ENCODE assay signal across 8 cellular contexts in genomic region chr19:58450836-58451357, GRCh38. TPM values are rescaled to one million over a fixed set of nuclear protein-coding genes. Genes with fewer than 3 reads are reported as not detected.
DNase-seq lines count a peak whose midpoint lies in the region; ATAC-seq lines count a peak whose summit lies in the region.

No MANE protein-coding gene starts in this region.

- peak overlapping the region; percentile 92 for H3K4me3 ChIP-seq in MG63

- no peaks in the 10 kb centered on the region for H3K27me3 ChIP-seq in MG63

- peak overlapping the region; percentile 90 for H3K4me3 Mint-ChIP-seq in activated CD4-positive, alpha-beta T cell treated with anti-CD3 and anti-CD28 coated beads, Interleukin-2, amount 10 ng/mL, durations not matched to agents 24 days and 14 days
- peak overlapping the region; percentile 85 for H3K4me3 Mint-ChIP-seq in dendritic cell treated with granulocyte-macrophage colony-stimulating factor and Interleukin-4, amounts not matched to agents 40 ng/mL and 50 ng/mL, for 4 days
- H3K4me3 Mint-ChIP-seq in naive thymus-derived CD8-positive, alpha-beta T cell = peak overlapping the region; percentile 79 to 93 (median 90)

- intact Hi-C loops in activated CD4-positive, alpha-beta T cell treated with anti-CD3 and anti-CD28 coated beads, Interleukin-2, amount 10 ng/mL, durations not matched to agents 24 days and 14 days (cut with micrococcal nuclease) = loop anchor here (1.0 to 2.0 kb wide), 4 partner anchors 11 to 42 kb away; partner anchors contain the start of genes ZNF132, ZNF324, ZNF446 and ZNF584
- intact Hi-C loops in dendritic cell treated with granulocyte-macrophage colony-stimulating factor and Interleukin-4, amounts not matched to agents 40 ng/mL and 50 ng/mL, for 4 days (cut with micrococcal nuclease) = loop anchor here (1.0 to 2.0 kb wide), 3 partner anchors 11 to 48 kb away; partner anchors contain the start of genes ZNF132 and ZNF324

- peaks cover 21% of the 10 kb centered on the region for H3K4me1 Mint-ChIP-seq in activated CD4-positive, alpha-beta T cell treated with anti-CD3 and anti-CD28 coated beads, Interleukin-2, amount 10 ng/mL, durations not matched to agents 24 days and 14 days
- H3K4me1 Mint-ChIP-seq in dendritic cell treated with granulocyte-macrophage colony-stimulating factor and Interleukin-4, amounts not matched to agents 40 ng/mL and 50 ng/mL, for 4 days (ENCODE audit: low read depth) = peaks cover 28% of the 10 kb centered on the region
- H3K4me1 Mint-ChIP-seq in naive thymus-derived CD8-positive, alpha-beta T cell = peaks cover 17 to 29% (median 21%) of the 10 kb centered on the region in 4 donors

- ATAC-seq in naive thymus-derived CD8-positive, alpha-beta T cell = peak; percentile 25 to 39

- peaks cover 19% of the 10 kb centered on the region for H3K9me3 Mint-ChIP-seq in activated CD4-positive, alpha-beta T cell treated with anti-CD3 and anti-CD28 coated beads, Interleukin-2, amount 10 ng/mL, durations not matched to agents 24 days and 14 days
- peaks cover 23% of the 10 kb centered on the region for H3K9me3 Mint-ChIP-seq in dendritic cell treated with granulocyte-macrophage colony-stimulating factor and Interleukin-4, amounts not matched to agents 40 ng/mL and 50 ng/mL, for 4 days
- H3K9me3 Mint-ChIP-seq in naive thymus-derived CD8-positive, alpha-beta T cell = peaks cover 0 to 10% (median 5%) of the 10 kb centered on the region in 9 donors

- DNase-seq in activated CD4-positive, alpha-beta T cell treated with anti-CD3 and anti-CD28 coated beads, Interleukin-2, amount 10 ng/mL, durations not matched to agents 24 days and 14 days = no peak
- DNase-seq in activated CD4-positive, alpha-beta T cell treated with anti-CD3 and anti-CD28 coated beads, Interleukin-2, amount 50 U/mL, for 1 hour = no peak
- DNase-seq in MG63 (no peak), AG08396 (ENCODE audit: low spot score) (no peak), NOMO-1 treated with dmso at 0.1 percent for 144 hours (lab: John Stamatoyannopoulos, UW; ENCODE audit: unreplicated experiment) (no peak)
- no peak for DNase-seq in naive thymus-derived CD8-positive, alpha-beta T cell
- no peak for DNase-seq in activated CD8-positive, alpha-beta memory T cell treated with anti-CD3 and anti-CD28 coated beads, Interleukin-2, amount 50 U/mL, for 4 hours

- peaks cover 6% of the 10 kb centered on the region for H3K27me3 Mint-ChIP-seq in activated CD4-positive, alpha-beta T cell treated with anti-CD3 and anti-CD28 coated beads, Interleukin-2, amount 10 ng/mL, durations not matched to agents 24 days and 14 days
- H3K27me3 Mint-ChIP-seq in dendritic cell treated with granulocyte-macrophage colony-stimulating factor and Interleukin-4, amounts not matched to agents 40 ng/mL and 50 ng/mL, for 4 days = peaks cover 22% of the 10 kb centered on the region
- peaks cover 7 to 24% (median 13%) of the 10 kb centered on the region in 5 donors for H3K27me3 Mint-ChIP-seq in naive thymus-derived CD8-positive, alpha-beta T cell

- H3K27ac Mint-ChIP-seq in activated CD4-positive, alpha-beta T cell treated with anti-CD3 and anti-CD28 coated beads, Interleukin-2, amount 10 ng/mL, durations not matched to agents 24 days and 14 days = peak overlapping the region; percentile 53
- H3K27ac Mint-ChIP-seq in dendritic cell treated with granulocyte-macrophage colony-stimulating factor and Interleukin-4, amounts not matched to agents 40 ng/mL and 50 ng/mL, for 4 days = peak overlapping the region; percentile 77
- peak overlapping the region; percentile 19 to 93 (median 87) for H3K27ac Mint-ChIP-seq in naive thymus-derived CD8-positive, alpha-beta T cell

- POLR2A ChIA-PET in naive thymus-derived CD8-positive, alpha-beta T cell (lab: Charles Lee) = interaction anchor here (0.7 to 1.7 kb wide), 8 partner anchors 12 to 268 kb away, joined by 3 to 8 read pairs (median 4); partner anchors contain the start of genes TRIM28, ZNF274, ZNF324 and ZNF497

- peaks cover 10% of the 10 kb centered on the region for H3K36me3 ChIP-seq in MG63

- peaks cover 29% of the 10 kb centered on the region for H3K9me3 ChIP-seq in MG63

- H3K36me3 Mint-ChIP-seq in activated CD4-positive, alpha-beta T cell treated with anti-CD3 and anti-CD28 coated beads, Interleukin-2, amount 10 ng/mL, durations not matched to agents 24 days and 14 days (ENCODE audit: low read depth) = peaks cover 17% of the 10 kb centered on the region
- H3K36me3 Mint-ChIP-seq in dendritic cell treated with granulocyte-macrophage colony-stimulating factor and Interleukin-4, amounts not matched to agents 40 ng/mL and 50 ng/mL, for 4 days (ENCODE audit: low read depth) = peaks cover 34% of the 10 kb centered on the region
- peaks cover 6 to 9% (median 7%) of the 10 kb centered on the region in 3 donors for H3K36me3 Mint-ChIP-seq in naive thymus-derived CD8-positive, alpha-beta T cell

RNA-seq across cellular contexts. Expression of gene ZNF324B, which starts 0.5 kb away (rescaled TPM):
- 14.4 and 15.2 TPM in 2 replicates for total RNA-seq in activated CD4-positive, alpha-beta T cell treated with anti-CD3 and anti-CD28 coated beads, Interleukin-2, amount 10 ng/mL, durations not matched to agents 24 days and 14 days
- total RNA-seq in MG63 (2014; rRNA removed; shearing (Covaris generic); ENCODE audit: low replicate concordance) = 11.5 and 22.9 TPM in 2 replicates
- 10 to 100 TPM; 11.4 to 12.9 TPM for total RNA-seq in naive thymus-derived CD8-positive, alpha-beta T cell
- 1 to 10 TPM; 1.4 to 2.6 (median 1.8) TPM for polyA plus RNA-seq in naive thymus-derived CD8-positive, alpha-beta T cell

RNA-seq across cellular contexts. Expression of gene ZNF132, which starts 10.9 kb away (rescaled TPM):
- 3.6 and 3.8 TPM in 2 replicates for total RNA-seq in activated CD4-positive, alpha-beta T cell treated with anti-CD3 and anti-CD28 coated beads, Interleukin-2, amount 10 ng/mL, durations not matched to agents 24 days and 14 days
- not detected in 2 replicates for total RNA-seq in MG63 (2014; rRNA removed; shearing (Covaris generic); ENCODE audit: low replicate concordance)
- 10 to 100 TPM in 1 of 2 experiments, 1 to 10 TPM in 1; 10.0 to 10.6 TPM for total RNA-seq in naive thymus-derived CD8-positive, alpha-beta T cell
- 1 to 10 TPM; 1.0 to 3.1 (median 2.0) TPM for polyA plus RNA-seq in naive thymus-derived CD8-positive, alpha-beta T cell

RNA-seq across cellular contexts. Expression of gene ZNF324, which starts 16.0 kb away (rescaled TPM):
- total RNA-seq in activated CD4-positive, alpha-beta T cell treated with anti-CD3 and anti-CD28 coated beads, Interleukin-2, amount 10 ng/mL, durations not matched to agents 24 days and 14 days = 13.6 and 14.7 TPM in 2 replicates
- 15.2 and 16.0 TPM in 2 replicates for total RNA-seq in MG63 (2014; rRNA removed; shearing (Covaris generic); ENCODE audit: low replicate concordance)
- 10 to 100 TPM; 24.8 to 28.0 TPM for total RNA-seq in naive thymus-derived CD8-positive, alpha-beta T cell
- 10 to 100 TPM in 2 of 3 donors, 1 to 10 TPM in 1; 8.3 to 16.2 (median 12.8) TPM for polyA plus RNA-seq in naive thymus-derived CD8-positive, alpha-beta T cell

RNA-seq across cellular contexts. Expression of gene ZNF446, which starts 25.3 kb away (rescaled TPM):
- 6.3 and 6.8 TPM in 2 replicates for total RNA-seq in activated CD4-positive, alpha-beta T cell treated with anti-CD3 and anti-CD28 coated beads, Interleukin-2, amount 10 ng/mL, durations not matched to agents 24 days and 14 days
- total RNA-seq in MG63 (2014; rRNA removed; shearing (Covaris generic); ENCODE audit: low replicate concordance) = 18.4 and 23.5 TPM in 2 replicates
- total RNA-seq in naive thymus-derived CD8-positive, alpha-beta T cell = 10 to 100 TPM; 18.7 to 20.4 TPM
- polyA plus RNA-seq in naive thymus-derived CD8-positive, alpha-beta T cell = 1 to 10 TPM; 1.6 to 2.7 (median 2.4) TPM

RNA-seq across cellular contexts. Expression of gene ZNF584, which starts 42.4 kb away (rescaled TPM):
- 17.4 and 17.7 TPM in 2 replicates for total RNA-seq in activated CD4-positive, alpha-beta T cell treated with anti-CD3 and anti-CD28 coated beads, Interleukin-2, amount 10 ng/mL, durations not matched to agents 24 days and 14 days
- total RNA-seq in MG63 (2014; rRNA removed; shearing (Covaris generic); ENCODE audit: low replicate concordance) = 25.3 and 32.4 TPM in 2 replicates
- 10 to 100 TPM; 10.6 to 10.7 TPM for total RNA-seq in naive thymus-derived CD8-positive, alpha-beta T cell
- 1 to 10 TPM; 6.3 to 6.5 (median 6.4) TPM for polyA plus RNA-seq in naive thymus-derived CD8-positive, alpha-beta T cell
